1 cellular context compared by ENCODE assay signal in genomic region chr1:159960721-159961381, GRCh38.
TF ChIP-seq lines count a peak whose summit lies in the region.

No MANE protein-coding gene starts in this region.

TF ChIP-seq in K562, 482 proteins besides CTCF, POLR2A, EP300 and RAD21:
- TF ChIP-seq E2F8 (IDR thresholded peaks at IDR 0.05; ENCODE audit: low read depth, partially characterized antibody) (no peak), ZBTB34 (CRISPR knock-in tag; IDR thresholded peaks at IDR 0.05) (no peak), CEBPG (CRISPR knock-in tag; IDR thresholded peaks at IDR 0.05) (no peak), CEBPG (tag; conservative IDR thresholded peaks at IDR 0.05 in 1 of 2, IDR thresholded peaks at IDR 0.05 in 1 of 2) (peak in 1 of 2 experiments; percentile 26; a peak in 1 of 4 replicates), ZNF740 (CRISPR knock-in tag; IDR thresholded peaks at IDR 0.05) (peak; percentile 64), ZNF740 (tag; IDR thresholded peaks at IDR 0.05) (no peak), FOSL1 (tag; conservative IDR thresholded peaks at IDR 0.05) (0 out of 2 replicates have a peak, but pooled peaks have one; percentile 33)
